8 cellular contexts compared by ENCODE assay signal in the genomic region with DNA sequence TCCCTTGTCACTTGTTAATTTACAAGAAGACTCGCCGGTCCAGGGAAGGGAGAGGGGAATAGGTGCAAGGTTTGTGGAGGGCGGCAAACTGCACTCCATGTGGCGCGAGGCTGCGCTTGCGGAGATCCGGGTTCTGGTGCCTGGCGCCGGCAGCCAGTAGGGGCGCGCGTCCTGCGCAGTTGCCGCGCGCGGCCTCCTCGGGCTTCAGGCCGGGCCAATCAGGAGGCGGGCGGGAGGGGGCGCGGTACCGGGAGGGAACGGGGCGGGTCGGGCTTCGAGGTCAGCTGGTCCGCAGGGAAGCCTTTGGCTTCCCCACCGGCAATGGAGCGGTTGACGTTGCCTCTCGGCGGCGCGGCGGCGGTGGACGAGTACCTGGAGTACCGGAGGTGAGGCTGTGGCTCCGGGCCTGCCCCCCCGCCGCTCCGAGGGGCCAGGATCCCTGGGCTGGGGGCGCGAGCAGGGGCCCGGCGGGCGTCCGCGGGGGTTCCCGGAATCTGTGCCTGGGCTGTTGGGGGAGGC. TPM values are rescaled to one million over a fixed set of nuclear protein-coding genes. Genes with fewer than 3 reads are reported as not detected.
DNase-seq lines count a peak whose midpoint lies in the region; ATAC-seq and TF ChIP-seq lines count a peak whose summit lies in the region.

A gene with protein sequence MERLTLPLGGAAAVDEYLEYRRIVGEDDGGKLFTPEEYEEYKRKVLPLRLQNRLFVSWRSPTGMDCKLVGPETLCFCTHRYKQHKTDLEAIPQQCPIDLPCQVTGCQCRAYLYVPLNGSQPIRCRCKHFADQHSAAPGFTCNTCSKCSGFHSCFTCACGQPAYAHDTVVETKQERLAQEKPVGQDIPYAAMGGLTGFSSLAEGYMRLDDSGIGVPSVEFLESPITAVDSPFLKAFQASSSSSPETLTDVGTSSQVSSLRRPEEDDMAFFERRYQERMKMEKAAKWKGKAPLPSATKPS (plus strand): TSS at position 302 of the 519 bp plus-strand sequence. CDS start 20 bp downstream, at position 322.

- CTCF ChIA-PET in PC-9 (lab: Charles Lee): interaction anchor here (0.7 kb wide), 1 partner anchor 83 kb away, joined by 3 read pairs; a partner anchor contains a TSS

- peak within 1 kb of the TSS; percentile 86 for H3K9ac ChIP-seq in HUES48 (ENCODE audit: low read depth, low read length)

- H3K79me2 ChIP-seq in PC-9 (ENCODE audit: low read depth): no peaks in the 10 kb centered on the region

- intact Hi-C loops in PC-9 (cut with micrococcal nuclease; ENCODE audit: unreplicated experiment): loop anchor here (10.0 kb wide), 1 partner anchor 895 kb away; a partner anchor contains a TSS
- intact Hi-C loops in testis (cut with DNase I; ENCODE audit: low total_unique reads): no loop called here

- peak; percentile 98 for ATAC-seq in GM21381 (IDR thresholded peaks at IDR 0.05; ENCODE audit: unreplicated experiment)

- TF ChIP-seq CTCF in PC-9 (conservative IDR thresholded peaks at IDR 0.05): peak; percentile 49
- peak; percentile 75 for TF ChIP-seq CTCF in osteocyte (IDR thresholded peaks at IDR 0.05)
- TF ChIP-seq CTCF in testis (IDR thresholded peaks at IDR 0.05): peak in 2 of 3 experiments; percentile 74 to 75

- peak within 1 kb of the TSS; percentile 82 for H3K27ac ChIP-seq in HUES48 (ENCODE audit: low read depth, low read length)
- no peak within 1 kb of the TSS for H3K27ac ChIP-seq in PC-9
- peak within 1 kb of the TSS; percentile 75 to 93 for H3K27ac ChIP-seq in testis

- no peaks in the 10 kb centered on the region for H3F3A ChIP-seq in PC-9 (ENCODE audit: insufficient read depth, low read depth)

- peak within 1 kb of the TSS; percentile 80 for H3K4me3 Mint-ChIP-seq in osteocyte (ENCODE audit: unreplicated experiment)

- POLR2A ChIA-PET in PC-9 (lab: Charles Lee; ENCODE audit: unreplicated experiment): no interaction called here

- DNase-seq in DMS 273 (lab: John Stamatoyannopoulos, UW; ENCODE audit: unreplicated experiment): peak; percentile 97
- DNase-seq in PC-9: peak; percentile 48 to 67
- DNase-seq in activated naive CD4-positive, alpha-beta T cell treated with Interleukin-2 at 50 U/mL for 16 hours: peak; percentile 84
- DNase-seq in glomerular visceral epithelial cell (ENCODE audit: extremely low spot score): peak; percentile 85
- DNase-seq in osteocyte (ENCODE audit: extremely low spot score, unreplicated experiment): peak; percentile 91
- DNase-seq in testis: peak; percentile 94

- TF ChIP-seq POLR2A in testis (IDR thresholded peaks at IDR 0.05): peak; percentile 32

- peak within 1 kb of the TSS; percentile 59 for H3K4me2 ChIP-seq in PC-9

- H3K27ac Mint-ChIP-seq in osteocyte (ENCODE audit: unreplicated experiment): no peak within 1 kb of the TSS

- peaks cover 8% of the 10 kb centered on the region for H3K9me3 Mint-ChIP-seq in osteocyte (ENCODE audit: unreplicated experiment)

- peaks cover 4% of the 10 kb centered on the region for H3K4me1 Mint-ChIP-seq in osteocyte (ENCODE audit: unreplicated experiment)

- peaks cover 6% of the 10 kb centered on the region; the same call in 1 of the 2 replicates for H3K27me3 ChIP-seq in HUES48 (ENCODE audit: control insufficient read depth, insufficient read depth, low read length)
- H3K27me3 ChIP-seq in PC-9 (ENCODE audit: insufficient read depth, low read depth): no peaks in the 10 kb centered on the region
- no peaks in the 10 kb centered on the region for H3K27me3 ChIP-seq in testis

- H3K4me3 ChIP-seq in HUES48 (ENCODE audit: low read depth, low read length) (peak within 1 kb of the TSS; percentile 86), PC-9 (peak within 1 kb of the TSS; percentile 48), testis (peak within 1 kb of the TSS; percentile 77 to 78)

- BruUV-seq in PC-9 (replicated peaks; lab: Mats Ljungman, UMichigan): no TSS peak

- H2AFZ ChIP-seq in PC-9: peak within 1 kb of the TSS; percentile 74

- H3K9me3 ChIP-seq in HUES48 (ENCODE audit: control insufficient read depth, insufficient read depth, low read length) (no peaks in the 10 kb centered on the region), PC-9 (ENCODE audit: insufficient read depth, low read depth) (no peaks in the 10 kb centered on the region), testis (no peaks in the 10 kb centered on the region)

- no peaks in the 10 kb centered on the region for H3K36me3 Mint-ChIP-seq in osteocyte (ENCODE audit: unreplicated experiment)

- H3K27me3 Mint-ChIP-seq in osteocyte (ENCODE audit: unreplicated experiment): peaks cover 10% of the 10 kb centered on the region

- WGBS in testis, 2 donors: 0 to 1% methylated on average over 14 to 24 of the region's 53 CpGs

- H4K20me1 ChIP-seq in PC-9 (ENCODE audit: insufficient read depth): no peaks in the 10 kb centered on the region

- peaks cover 2% of the 10 kb centered on the region; the same call in 1 of the 2 replicates for H3K9me2 ChIP-seq in PC-9 (ENCODE audit: insufficient read depth)

- H3K36me3 ChIP-seq in HUES48 (ENCODE audit: control insufficient read depth, insufficient read depth, low read length): peaks cover 21% of the 10 kb centered on the region
- H3K36me3 ChIP-seq in PC-9 (ENCODE audit: low read depth): no peaks in the 10 kb centered on the region
- H3K36me3 ChIP-seq in testis (ENCODE audit: low read depth, missing control alignments): no peaks in the 10 kb centered on the region

- H3K4me1 ChIP-seq in HUES48 (ENCODE audit: control insufficient read depth, insufficient read depth, low read length) (0 out of 2 replicates have a peak, but pooled peaks cover 3% of the 10 kb centered on the region), PC-9 (replicated peaks; ENCODE audit: insufficient read depth) (no peaks in the 10 kb centered on the region), testis (no peaks in the 10 kb centered on the region)

RNA-seq across cellular contexts. Expression of the gene that starts here (rescaled TPM):
- 2.4 and 3.6 TPM in 2 replicates for total RNA-seq in PC-9 (2021)
- 4.0 TPM in 2 replicates for total RNA-seq in osteocyte
- total RNA-seq in testis: 10 to 100 TPM; 32.9 to 55.7 TPM
- polyA plus RNA-seq in testis (ENCODE audit: insufficient read depth, low read depth, low replicate concordance): 29.5 TPM
